ENCODE assay signal across 11 cellular contexts in genomic region chr2:12486205-12487118, GRCh38.
DNase-seq lines count a peak whose midpoint lies in the region; ATAC-seq, FAIRE-seq and TF ChIP-seq lines count a peak whose summit lies in the region.
"Had no signal": no experiment of that assay in that cellular context is flagged by ENCODE, and none has a peak within 500 bp of the region (broad histone marks: within the 10 kb centered on the region; RNA-seq: fewer than 3 reads in every experiment).

No MANE protein-coding gene starts in this region.

- H3K4me3 Mint-ChIP-seq in immature natural killer cell (peak overlapping the region in 3 of 5 donors; percentile 69 to 85 (median 82)), Calu3 (ENCODE audit: low read depth, unreplicated experiment) (no peak overlapping the region)

- no peak for TF ChIP-seq RAD21 in SK-N-SH (IDR thresholded peaks at IDR 0.05; ENCODE audit: low read length)

- no peak overlapping the region for H3K4me3 ChIP-seq in SK-N-SH (ENCODE audit: low read depth in 2 of 2, low read length in 1 of 2)

- CTCF ChIA-PET in SK-N-SH (lab: Yijun Ruan, JAX) (interaction anchor here (0.6 kb wide), 1 partner anchor 657 kb away, joined by 3 read pairs; no protein-coding TSS in a partner anchor), Calu3 (lab: Charles Lee) (no interaction called here)

- H3K4me1 ChIP-seq in SK-N-SH (ENCODE audit: control insufficient read depth in 1 of 2, insufficient read depth in 2 of 2, low read depth in 1 of 2, low read length in 1 of 2): peaks cover 4 to 15% of the 10 kb centered on the region in 2 experiments; a peak in 2 of 4 replicates

- POLR2A ChIA-PET in SK-N-SH (lab: Yijun Ruan, JAX): no interaction called here

- H3K36me3 ChIP-seq in SK-N-SH (replicated peaks in 1 of 2; ENCODE audit: control insufficient read depth in 1 of 2, insufficient read depth in 2 of 2, low read length in 1 of 2): no peaks in the 10 kb centered on the region

- no peak overlapping the region for H2AFZ ChIP-seq in SK-N-SH (ENCODE audit: low read depth)

- no peak overlapping the region for H3K9ac ChIP-seq in SK-N-SH

- peaks cover 0 to 2% (median 2%) of the 10 kb centered on the region in 3 donors for H3K27me3 Mint-ChIP-seq in immature natural killer cell (ENCODE audit: low read depth in 3 of 3)
- H3K27me3 Mint-ChIP-seq in Calu3 (ENCODE audit: unreplicated experiment): peaks cover 10% of the 10 kb centered on the region

- TF ChIP-seq EP300 in SK-N-SH (IDR thresholded peaks at IDR 0.05; ENCODE audit: borderline replicate concordance in 1 of 2, low read depth in 1 of 2, low read length in 1 of 2): no peak

- no peaks in the 10 kb centered on the region for H3K27me3 ChIP-seq in SK-N-SH (ENCODE audit: insufficient read depth)

- no peaks in the 10 kb centered on the region for H3K9me3 Mint-ChIP-seq in immature natural killer cell
- no peaks in the 10 kb centered on the region for H3K9me3 Mint-ChIP-seq in Calu3 (ENCODE audit: low read depth, unreplicated experiment)

- no peaks in the 10 kb centered on the region for H3K79me2 ChIP-seq in SK-N-SH (ENCODE audit: insufficient read depth)

- no peak overlapping the region for H3K4me2 ChIP-seq in SK-N-SH

- H3K9me3 ChIP-seq in SK-N-SH: no peaks in the 10 kb centered on the region

- TF ChIP-seq CTCF in SK-N-SH (IDR thresholded peaks at IDR 0.05) (no peak), Calu3 (IDR thresholded peaks at IDR 0.05; ENCODE audit: unreplicated experiment) (no peak)

- DNase-seq in GM12891 (ENCODE audit: insufficient read length, low spot score) (no peak), SK-N-SH (no peak), immature natural killer cell (no peak), ACHN (no peak), Calu3 (no peak), NCI-H526 treated with DMSO at 0.1 percent for 48 hours (lab: John Stamatoyannopoulos, UW) (no peak)
- no peak for DNase-seq in activated CD4-positive, alpha-beta T cell treated with anti-CD3 and anti-CD28 coated beads, Interleukin-2, amount 50 U/mL, for 1 hour
- DNase-seq: activated gamma-delta T cell, retina had no signal

- in situ Hi-C loops in ACHN (cut with HindIII; ENCODE audit: low pct_ligation_motif_present, low pct_unique_long_range_greater_than_20kb, low sequenced_read_pairs): no loop called here

- H3K9me2 ChIP-seq in SK-N-SH: no peaks in the 10 kb centered on the region

- H3K4me1 Mint-ChIP-seq in immature natural killer cell (peaks cover 62 to 67% of the 10 kb centered on the region in 2 donors), Calu3 (ENCODE audit: low read depth, unreplicated experiment) (no peaks in the 10 kb centered on the region)

- H4K20me1 ChIP-seq in SK-N-SH (ENCODE audit: insufficient read depth): no peaks in the 10 kb centered on the region

- TF ChIP-seq POLR2A in GM12891 (IDR thresholded peaks at IDR 0.05; ENCODE audit: low read depth, low read length): no peak

- H3K27ac Mint-ChIP-seq in immature natural killer cell: peak overlapping the region in 4 of 6 donors; percentile 45 to 89 (median 81)
- no peak overlapping the region for H3K27ac Mint-ChIP-seq in Calu3 (ENCODE audit: unreplicated experiment)

- intact Hi-C loops in Calu3 (cut with micrococcal nuclease; ENCODE audit: unreplicated experiment): no loop called here

- peaks cover 3% of the 10 kb centered on the region for H3F3A ChIP-seq in SK-N-SH (replicated peaks; ENCODE audit: insufficient read depth)

- no peak overlapping the region for H3K27ac ChIP-seq in SK-N-SH (ENCODE audit: low read depth in 2 of 2, low read length in 1 of 2)
- H3K27ac ChIP-seq: HL-60 had no signal

- 73% methylated on average over 9 of the region's 9 CpGs for WGBS in SK-N-SH (ENCODE audit: low lambda C conversion rate)

- H3K36me3 Mint-ChIP-seq in immature natural killer cell (peaks cover 0 to 5% (median 3%) of the 10 kb centered on the region in 3 donors), Calu3 (ENCODE audit: insufficient read depth, unreplicated experiment) (no peaks in the 10 kb centered on the region)

- ATAC-seq in HG02571 (IDR thresholded peaks at IDR 0.05; ENCODE audit: unreplicated experiment): peak; percentile 70

- BruUV-seq in Calu3 (replicated peaks; lab: Mats Ljungman, UMichigan): no TSS peak

- FAIRE-seq in GM12891 (lab: Jason Lieb, UNC): peak; percentile 63

TF ChIP-seq in GM12891, 5 proteins besides CTCF, POLR2A, EP300 and RAD21:
- no peak for TF ChIP-seq TAF1 (IDR thresholded peaks at IDR 0.05; ENCODE audit: low read depth, low read length)
- no peak for TF ChIP-seq PAX5 (IDR thresholded peaks at IDR 0.05; ENCODE audit: insufficient read depth, low read length, severe bottlenecking)
- TF ChIP-seq SPI1 (IDR thresholded peaks at IDR 0.05; ENCODE audit: low read depth, low read length): no peak
- no peak for TF ChIP-seq POLR2AphosphoS5 (IDR thresholded peaks at IDR 0.05; ENCODE audit: low read depth, low read length)
- no peak for TF ChIP-seq POU2F2 (IDR thresholded peaks at IDR 0.05; ENCODE audit: low read depth, low read length)
TF ChIP-seq in GM12891: peak in this region for 0.

TF ChIP-seq in SK-N-SH, 30 proteins besides CTCF, POLR2A, EP300 and RAD21:
- TF ChIP-seq RCOR1 (IDR thresholded peaks at IDR 0.05; ENCODE audit: low read length): no peak
- peak; percentile 43; the same call in 1 of the 2 replicates for TF ChIP-seq FOSL2 (IDR thresholded peaks at IDR 0.05; ENCODE audit: borderline replicate concordance, low read depth)
